In the genomic region with DNA sequence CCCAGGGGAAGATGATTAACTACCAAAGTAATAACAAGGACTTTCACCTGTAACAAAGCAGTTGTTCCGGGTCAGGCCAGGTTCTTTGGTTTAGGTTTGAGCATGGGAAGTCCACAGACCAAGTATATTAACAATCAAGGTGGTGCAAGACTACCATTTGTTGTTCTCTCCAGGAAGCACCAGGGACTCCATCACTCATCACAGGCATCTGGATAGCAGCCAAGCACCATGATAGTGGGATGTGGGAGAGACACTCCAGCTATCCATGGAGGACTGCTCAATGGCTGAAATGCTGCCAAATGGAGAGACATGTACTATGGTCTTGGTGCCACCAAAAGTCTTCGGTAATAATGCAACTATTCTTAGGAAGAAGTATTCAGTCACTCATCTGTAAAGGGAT, we compare ENCODE assay signal across 21 cellular contexts.
A peak's percentile ranks its signal among the peaks of the same experiment; 100 is the strongest.
DNase-seq lines count a peak whose midpoint lies in the region; ATAC-seq and TF ChIP-seq lines count a peak whose summit lies in the region.
"Had no signal": no experiment of that assay in that cellular context is flagged by ENCODE, and none has a peak within 500 bp of the region (broad histone marks: within the 10 kb centered on the region; RNA-seq: fewer than 3 reads in every experiment).

No MANE protein-coding gene starts in this region.

- peaks cover 29 to 58% of the 10 kb centered on the region in 2 donors for H3K4me1 Mint-ChIP-seq in effector memory CD8-positive, alpha-beta T cell (ENCODE audit: low read depth in 2 of 2)
- H3K4me1 Mint-ChIP-seq: IgD-negative memory B cell had no signal

- in situ Hi-C loops in gastrocnemius medialis (cut with MboI; ENCODE audit: low sequenced_read_pairs in 4 of 4): no loop called here

- intact Hi-C loops in gastrocnemius medialis (cut with DNase I; ENCODE audit: low total_unique reads): no loop called here

- H3K9me3 Mint-ChIP-seq in effector memory CD8-positive, alpha-beta T cell: no peaks in the 10 kb centered on the region
- H3K9me3 Mint-ChIP-seq: activated T-helper 17 cell treated with anti-CD3 and anti-CD28 coated beads, Interleukin-2, amount 50 U/mL, for 72 hours; IgD-negative memory B cell had no signal

- ATAC-seq in gastrocnemius medialis (no peak), esophagus mucosa (no peak)
- ATAC-seq in effector memory CD8-positive, alpha-beta T cell (replicated peaks): no peak
- ATAC-seq: activated T-helper 17 cell treated with anti-CD3 and anti-CD28 coated beads, Interleukin-2, amount 50 U/mL, for 72 hours; HCT116; Panc1 had no signal

- H3K27ac Mint-ChIP-seq in effector memory CD8-positive, alpha-beta T cell: no peak overlapping the region
- H3K27ac Mint-ChIP-seq: activated T-helper 17 cell treated with anti-CD3 and anti-CD28 coated beads, Interleukin-2, amount 50 U/mL, for 72 hours; IgD-negative memory B cell had no signal

- H3K27me3 Mint-ChIP-seq in effector memory CD8-positive, alpha-beta T cell: no peaks in the 10 kb centered on the region
- H3K27me3 Mint-ChIP-seq: activated T-helper 17 cell treated with anti-CD3 and anti-CD28 coated beads, Interleukin-2, amount 50 U/mL, for 72 hours; IgD-negative memory B cell had no signal

- no peaks in the 10 kb centered on the region for H3K36me3 Mint-ChIP-seq in effector memory CD8-positive, alpha-beta T cell (ENCODE audit: insufficient read depth)

- no peak overlapping the region for H3K4me3 ChIP-seq in gastrocnemius medialis
- H3K4me3 ChIP-seq: colonic mucosa, esophagus muscularis mucosa, prostate gland, stomach, vagina had no signal

- H3K36me3 ChIP-seq in gastrocnemius medialis: no peaks in the 10 kb centered on the region
- H3K36me3 ChIP-seq: colonic mucosa, esophagus muscularis mucosa, prostate gland, stomach, vagina had no signal

- no peak for TF ChIP-seq CTCF in gastrocnemius medialis (IDR thresholded peaks at IDR 0.05 in 4 of 5, conservative IDR thresholded peaks at IDR 0.05 in 1 of 5)

- peak overlapping the region in 3 of 4 donors; percentile 34 to 64 (median 40) for H3K27ac ChIP-seq in gastrocnemius medialis
- H3K27ac ChIP-seq: colonic mucosa, esophagus muscularis mucosa, prostate gland, stomach, vagina had no signal

- H3K27me3 ChIP-seq in gastrocnemius medialis: no peaks in the 10 kb centered on the region
- H3K27me3 ChIP-seq: colonic mucosa, esophagus muscularis mucosa, stomach, vagina had no signal

- no peak overlapping the region for H3K4me3 Mint-ChIP-seq in effector memory CD8-positive, alpha-beta T cell
- H3K4me3 Mint-ChIP-seq: activated T-helper 17 cell treated with anti-CD3 and anti-CD28 coated beads, Interleukin-2, amount 50 U/mL, for 72 hours; IgD-negative memory B cell had no signal

- DNase-seq in NCI-H345 (lab: John Stamatoyannopoulos, UW) (peak; percentile 3), NCI-H345 treated with DMSO at 0.1 percent for 48 hours (lab: John Stamatoyannopoulos, UW; ENCODE audit: unreplicated experiment) (no peak), NCI-H69 (lab: John Stamatoyannopoulos, UW) (peak; percentile 18), glomerular visceral epithelial cell (ENCODE audit: extremely low spot score) (peak; percentile 29), gastrocnemius medialis (no peak), AG08395 (ENCODE audit: low spot score) (no peak)
- DNase-seq in effector memory CD8-positive, alpha-beta T cell: no peak
- DNase-seq: activated CD8-positive, alpha-beta memory T cell treated with anti-CD3 and anti-CD28 coated beads for 24 hours; amniotic stem cell; colonic mucosa; kidney; stimulated activated CD4-positive, alpha-beta T cell treated with anti-CD3 and anti-CD28 coated beads, Interleukin-15, amount 100 ng/mL, for 24 hours; stomach had no signal

- TF ChIP-seq POLR2A in gastrocnemius medialis (IDR thresholded peaks at IDR 0.05): no peak

- no peaks in the 10 kb centered on the region for H3K9me3 ChIP-seq in gastrocnemius medialis
- H3K9me3 ChIP-seq: colonic mucosa, esophagus muscularis mucosa, prostate gland, stomach, vagina had no signal

- peaks cover 34 to 39% of the 10 kb centered on the region in 2 donors for H3K4me1 ChIP-seq in gastrocnemius medialis
- H3K4me1 ChIP-seq: colonic mucosa, prostate gland, vagina had no signal

Comparison
In these comparisons a context has a peak if more than half of its experiments do, and no peak if none do; other contexts are left out.
1. DNase-seq: peak in NCI-H345 (single experiment), NCI-H69 (single experiment) and glomerular visceral epithelial cell (single experiment); none in NCI-H345 treated with DMSO at 0.1 percent for 48 hours (single experiment), gastrocnemius medialis (0 of 2), AG08395 (single experiment) and effector memory CD8-positive, alpha-beta T cell (0 of 3).